8 cellular contexts compared by ENCODE assay signal in genomic region chr10:115093286-115093775, GRCh38. TPM values are rescaled to one million over a fixed set of nuclear protein-coding genes. Genes with fewer than 3 reads are reported as not detected.
DNase-seq lines count a peak whose midpoint lies in the region; ATAC-seq, FAIRE-seq and TF ChIP-seq lines count a peak whose summit lies in the region.

TSS of gene ATRNL1 (plus strand) at chr10:115093365. CDS start at chr10:115093751, 386 bp downstream.

- WGBS in lung, 2 donors, result 1 to 2% methylated on average over 27 to 70 of the region's 70 CpGs
- WGBS in transverse colon (ENCODE audit: low coverage in 1 of 2), 2 donors, result 1% methylated on average over 25 of the region's 70 CpGs; no CpG with 5 or more reads in 1 of the 2 donors

- H3K36me3 ChIP-seq in duodenal mucosa (ENCODE audit: control insufficient read depth in 1 of 2, insufficient read depth in 2 of 2, low read length in 2 of 2) (no peaks in the 10 kb centered on the region), lung (ENCODE audit: control insufficient read depth in 2 of 2, insufficient read depth in 2 of 2, low read length in 2 of 2) (no peaks in the 10 kb centered on the region), transverse colon (no peaks in the 10 kb centered on the region)

- DNase-seq in COR-L47 (lab: John Stamatoyannopoulos, UW), result peak; percentile 23
- DNase-seq in GM19239 (ENCODE audit: insufficient read length, low spot score), result peak; percentile 39
- DNase-seq in RPMI7951 (ENCODE audit: low read depth), result peak; percentile 13
- DNase-seq in lung (ENCODE audit: low spot score), result no peak
- peak; percentile 8 for DNase-seq in transverse colon
- no peak for DNase-seq in H4 (ENCODE audit: low spot score)

- H3K4me1 ChIP-seq in duodenal mucosa (ENCODE audit: control insufficient read depth in 1 of 2, insufficient read depth in 2 of 2, low read length in 2 of 2) (no peaks in the 10 kb centered on the region), lung (ENCODE audit: control insufficient read depth in 2 of 2, insufficient read depth in 2 of 2, low read length in 2 of 2) (peaks cover 5 to 6% of the 10 kb centered on the region in 2 donors), transverse colon (peaks cover 0 to 20% (median 8%) of the 10 kb centered on the region in 4 donors)

- ATAC-seq in HG03159 (IDR thresholded peaks at IDR 0.05; ENCODE audit: unreplicated experiment) (peak; percentile 71), lung (ENCODE audit: insufficient read depth, low FRiP score) (peak; percentile 51)

- H3K9me3 ChIP-seq in duodenal mucosa (ENCODE audit: control insufficient read depth in 1 of 2, low read length in 2 of 2), result no peaks in the 10 kb centered on the region
- H3K9me3 ChIP-seq in lung (ENCODE audit: control insufficient read depth in 2 of 2, insufficient read depth in 1 of 2, low read length in 1 of 2), result no peaks in the 10 kb centered on the region
- H3K9me3 ChIP-seq in transverse colon, result no peaks in the 10 kb centered on the region

- no peak within 1 kb of the TSS for H3K9ac ChIP-seq in duodenal mucosa (ENCODE audit: low read depth in 1 of 2, low read length in 2 of 2)

- FAIRE-seq in GM19239 (lab: Jason Lieb, UNC), result no peak

- in situ Hi-C loops in transverse colon (cut with MboI; ENCODE audit: low pct_ligation_motif_present in 1 of 4, low pct_unique_long_range_greater_than_20kb in 1 of 4, low sequenced_read_pairs in 3 of 4), result no loop called here

- intact Hi-C loops in transverse colon (cut with DNase I; ENCODE audit: low total_unique reads), result no loop called here

- no peak for TF ChIP-seq POLR2A in transverse colon (IDR thresholded peaks at IDR 0.05)

- no peak within 1 kb of the TSS for H3K27ac ChIP-seq in duodenal mucosa (ENCODE audit: low read depth, low read length)
- no peak within 1 kb of the TSS for H3K27ac ChIP-seq in lung (ENCODE audit: low read depth in 1 of 2, low read length in 1 of 2)
- H3K27ac ChIP-seq in transverse colon, result peak within 1 kb of the TSS; percentile 64 to 81 (median 78)

- TF ChIP-seq EP300 in transverse colon (IDR thresholded peaks at IDR 0.05; ENCODE audit: low read depth), result no peak

- H3K4me3 ChIP-seq in duodenal mucosa (ENCODE audit: low read depth in 1 of 2, low read length in 2 of 2), result peak within 1 kb of the TSS; percentile 55 to 60
- H3K4me3 ChIP-seq in lung, result peak within 1 kb of the TSS; percentile 63
- H3K4me3 ChIP-seq in transverse colon, result peak within 1 kb of the TSS; percentile 39 to 67 (median 59)

- TF ChIP-seq CTCF in lung (IDR thresholded peaks at IDR 0.05; ENCODE audit: control extremely low read depth, extremely low read depth) (no peak), transverse colon (IDR thresholded peaks at IDR 0.05) (no peak)

- H3K27me3 ChIP-seq in duodenal mucosa (ENCODE audit: control insufficient read depth in 1 of 2, insufficient read depth in 2 of 2, low read length in 2 of 2) (peaks cover 36 to 49% of the 10 kb centered on the region in 2 donors), lung (ENCODE audit: control insufficient read depth, insufficient read depth) (no peaks in the 10 kb centered on the region), transverse colon (peaks cover 82% of the 10 kb centered on the region)

RNA-seq across cellular contexts. Expression of gene ATRNL1, which starts in this region (rescaled TPM):
- total RNA-seq in RPMI7951 (2014; rRNA removed; shearing (Covaris generic)), result 0.12 and 0.39 TPM in 2 replicates
- 10 to 100 TPM in 1 of 2 donors, under 1 TPM in 1; 0.40 to 11.1 TPM for total RNA-seq in lung
- polyA plus RNA-seq in lung, result under 1 TPM; 0.05 to 0.08 TPM
- 10 to 100 TPM in 3 of 4 donors, 1 to 10 TPM in 1; 4.4 to 18.4 (median 14.4) TPM for total RNA-seq in transverse colon
- 4.9 and 5.8 TPM in 2 replicates for total RNA-seq in H4 (2014; rRNA removed; shearing (Covaris generic))

Comparison
In these comparisons a context has a peak if more than half of its experiments do, and no peak if none do; other contexts are left out.
1. Peak in DNase-seq in RPMI7951; RNA of the gene not detected or under 1 TPM.
2. DNase-seq: peak in COR-L47 (single experiment), GM19239 (single experiment) and transverse colon (single experiment); none in lung (single experiment) and H4 (single experiment).
3. H3K27ac ChIP-seq: peak in transverse colon (4 of 4); none in duodenal mucosa (single experiment) and lung (0 of 2).
4. Peak in every context shown above with its lines, with median percentiles within 50 percentile points of each other: H3K4me3 ChIP-seq.